20 cellular contexts compared by ENCODE assay signal in genomic region chr20:37925265-37926165, GRCh38. TPM values are rescaled to one million over a fixed set of nuclear protein-coding genes. Genes with fewer than 3 reads are reported as not detected.
"Had no signal": no experiment of that assay in that cellular context is flagged by ENCODE, and none has a peak within 500 bp of the region (broad histone marks: within the 10 kb centered on the region; RNA-seq: fewer than 3 reads in every experiment).

No MANE protein-coding gene starts in this region.

- ATAC-seq: activated CD8-positive, alpha-beta T cell treated with anti-CD3 and anti-CD28 coated beads for 36 hours; activated T-cell treated with anti-CD3 and anti-CD28 coated beads, Interleukin-2, amount 50 U/mL, for 72 hours; left ventricle myocardium superior; naive thymus-derived CD4-positive, alpha-beta T cell; psoas muscle; right cardiac atrium had no signal

- H3K4me1 ChIP-seq: psoas muscle, stomach, testis had no signal

- H3K27me3 ChIP-seq: neural progenitor cell, ovary, testis had no signal

- H3K9ac ChIP-seq: neural progenitor cell had no signal

- H3K4me3 Mint-ChIP-seq: activated CD4-positive, alpha-beta T cell treated with anti-CD3 and anti-CD28 coated beads, Interleukin-2, amount 10 ng/mL, durations not matched to agents 24 days and 14 days; activated CD8-positive, alpha-beta T cell treated with anti-CD3 and anti-CD28 coated beads for 36 hours; activated naive CD8-positive, alpha-beta T cell; activated T-cell treated with anti-CD3 and anti-CD28 coated beads, Interleukin-2, amount 50 U/mL, for 72 hours; dendritic cell treated with granulocyte-macrophage colony-stimulating factor and Interleukin-4, amounts not matched to agents 40 ng/mL and 50 ng/mL, for 4 days; naive thymus-derived CD4-positive, alpha-beta T cell; neural progenitor cell; type B pancreatic cell had no signal

- H3K9me3 ChIP-seq: ovary, psoas muscle, stomach, testis had no signal

- H2AFZ ChIP-seq: neural progenitor cell had no signal

- H3K27ac ChIP-seq: neural progenitor cell, ovary, psoas muscle, skin epidermis, stomach, testis had no signal

- H3K4me2 ChIP-seq: neural progenitor cell had no signal

- H3K36me3 Mint-ChIP-seq: activated naive CD8-positive, alpha-beta T cell; naive thymus-derived CD4-positive, alpha-beta T cell; neural progenitor cell; type B pancreatic cell had no signal

- H3K4me3 ChIP-seq: neural progenitor cell, ovary, psoas muscle, skin epidermis, stomach, testis had no signal

- DNase-seq: activated CD4-positive, alpha-beta T cell treated with anti-CD3 and anti-CD28 coated beads, Interleukin-2, amount 10 ng/mL, durations not matched to agents 24 days and 14 days; activated CD8-positive, alpha-beta T cell treated with anti-CD3 and anti-CD28 coated beads for 36 hours; activated gamma-delta T cell; activated T-cell treated with anti-CD3 and anti-CD28 coated beads, Interleukin-2, amount 50 U/mL, for 72 hours; effector memory CD4-positive, alpha-beta T cell; hippocampal formation; left ventricle myocardium superior; mesenchymal stem cell; naive thymus-derived CD4-positive, alpha-beta T cell; ovary; psoas muscle; stomach; T1000; testis had no signal

- H3K27ac Mint-ChIP-seq: activated CD4-positive, alpha-beta T cell treated with anti-CD3 and anti-CD28 coated beads, Interleukin-2, amount 10 ng/mL, durations not matched to agents 24 days and 14 days; activated CD8-positive, alpha-beta T cell treated with anti-CD3 and anti-CD28 coated beads for 36 hours; activated naive CD8-positive, alpha-beta T cell; activated T-cell treated with anti-CD3 and anti-CD28 coated beads, Interleukin-2, amount 50 U/mL, for 72 hours; dendritic cell treated with granulocyte-macrophage colony-stimulating factor and Interleukin-4, amounts not matched to agents 40 ng/mL and 50 ng/mL, for 4 days; naive thymus-derived CD4-positive, alpha-beta T cell; neural progenitor cell; type B pancreatic cell had no signal

- H3K9me3 Mint-ChIP-seq: activated CD4-positive, alpha-beta T cell treated with anti-CD3 and anti-CD28 coated beads, Interleukin-2, amount 10 ng/mL, durations not matched to agents 24 days and 14 days; activated CD8-positive, alpha-beta T cell treated with anti-CD3 and anti-CD28 coated beads for 36 hours; activated T-cell treated with anti-CD3 and anti-CD28 coated beads, Interleukin-2, amount 50 U/mL, for 72 hours; dendritic cell treated with granulocyte-macrophage colony-stimulating factor and Interleukin-4, amounts not matched to agents 40 ng/mL and 50 ng/mL, for 4 days; neural progenitor cell; type B pancreatic cell had no signal

- H3K36me3 ChIP-seq: neural progenitor cell, ovary, stomach had no signal

RNA-seq across cellular contexts. Expression of gene VSTM2L, which starts 22.6 kb away (rescaled TPM):
- total RNA-seq: activated CD8-positive, alpha-beta T cell treated with anti-CD3 and anti-CD28 coated beads for 36 hours had no signal
- polyA plus RNA-seq: naive thymus-derived CD4-positive, alpha-beta T cell had no signal
